In the genomic region with DNA sequence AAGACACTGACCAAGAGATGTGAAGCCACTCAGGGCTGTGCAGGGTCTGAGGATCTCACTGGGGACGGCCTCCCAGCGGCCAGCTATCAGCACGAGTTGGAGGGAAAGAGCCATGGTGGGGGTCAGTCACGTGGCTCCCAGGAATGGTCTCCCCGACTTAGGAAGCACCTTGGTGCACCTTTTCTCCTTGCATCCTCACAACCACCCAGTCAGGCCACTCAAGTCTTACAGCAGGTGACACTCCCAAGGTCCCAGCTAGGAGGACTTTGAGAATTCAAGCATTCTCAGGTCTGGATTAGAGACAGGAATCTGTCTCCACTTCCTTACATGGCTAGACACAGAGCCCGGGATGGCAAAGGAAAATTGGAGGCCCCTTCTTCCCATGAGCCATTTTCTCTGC, we compare ENCODE assay signal across 20 cellular contexts. TPM values are rescaled to one million over a fixed set of nuclear protein-coding genes. Genes with fewer than 3 reads are reported as not detected.
A peak's percentile ranks its signal among the peaks of the same experiment; 100 is the strongest.
DNase-seq lines count a peak whose midpoint lies in the region; ATAC-seq and TF ChIP-seq lines count a peak whose summit lies in the region.
"Had no signal": no experiment of that assay in that cellular context is flagged by ENCODE, and none has a peak within 500 bp of the region (broad histone marks: within the 10 kb centered on the region; RNA-seq: fewer than 3 reads in every experiment).

No MANE protein-coding gene starts in this region.

- no peak overlapping the region for H3K4me2 ChIP-seq in mammary epithelial cell (ENCODE audit: insufficient read depth, low read depth, low read length)
- no peak overlapping the region for H3K4me2 ChIP-seq in mesenchymal stem cell (ENCODE audit: low read length, poor library complexity, severe bottlenecking)
- no peak overlapping the region for H3K4me2 ChIP-seq in hepatocyte
- H3K4me2 ChIP-seq: GM23338 had no signal

- in situ Hi-C loops in mammary epithelial cell (cut with MboI; ENCODE audit: low sequenced_read_pairs in 2 of 2): loop anchor here (10.0 to 25.0 kb wide), 3 partner anchors 107 to 294 kb away; a partner anchor contains a TSS

- H4K91ac ChIP-seq in mesenchymal stem cell (ENCODE audit: low read length): no peak overlapping the region

- no peaks in the 10 kb centered on the region for H3K9me2 ChIP-seq in hepatocyte (replicated peaks; ENCODE audit: insufficient read depth)

- H3K4me1 ChIP-seq in mammary epithelial cell (ENCODE audit: insufficient read depth, low read length) (peaks cover 13% of the 10 kb centered on the region), mesenchymal stem cell (ENCODE audit: control insufficient read depth, insufficient read depth, low read depth, low read length) (peaks cover 24% of the 10 kb centered on the region), hepatocyte (ENCODE audit: insufficient read depth) (peaks cover 11% of the 10 kb centered on the region)

- H3K79me2 ChIP-seq in mammary epithelial cell (ENCODE audit: insufficient read depth, low read length) (peaks cover 49% of the 10 kb centered on the region), hepatocyte (peaks cover 41% of the 10 kb centered on the region)

- CTCF ChIA-PET in MCF 10A (lab: Yijun Ruan, JAX): interaction anchor here (6.7 kb wide), 1 partner anchor 100 kb away, joined by 49 read pairs; no protein-coding TSS in a partner anchor
- CTCF ChIA-PET in mammary epithelial cell (lab: Charles Lee; ENCODE audit: low non-redundant PET): no interaction called here

- no peak overlapping the region for H3K4ac ChIP-seq in mesenchymal stem cell (ENCODE audit: low read depth in 1 of 2, low read length in 2 of 2)

- no peak overlapping the region for H2BK5ac ChIP-seq in mesenchymal stem cell (ENCODE audit: low read depth, low read length, poor library complexity, severe bottlenecking)

- dilution Hi-C loops in mammary epithelial cell (cut with HindIII; ENCODE audit: low sequenced_read_pairs): no loop called here

- WGBS in mammary epithelial cell (ENCODE audit: low coverage, missing lambda C conversion rate): 93% methylated on average over 5 of the region's 6 CpGs
- 88% methylated on average over 6 of the region's 6 CpGs for WGBS in mesenchymal stem cell
- WGBS in hepatocyte (ENCODE audit: low lambda C conversion rate, missing lambda C conversion rate): 91% methylated on average over 6 of the region's 6 CpGs

- H3K14ac ChIP-seq in mesenchymal stem cell (ENCODE audit: low read length in 2 of 2): no peak overlapping the region

- no peak overlapping the region for H2BK120ac ChIP-seq in mesenchymal stem cell (ENCODE audit: low read depth, low read length)

- no peaks in the 10 kb centered on the region for H3K27me3 Mint-ChIP-seq in MCF 10A (ENCODE audit: insufficient read depth, unreplicated experiment)
- H3K27me3 Mint-ChIP-seq in stimulated activated naive B cell treated with anti-CD40 and anti-IgM and Interleukin-4, amounts not matched to agents 10 μg/mL and 1 μg/mL and 100 μg/mL, for 72 hours: no peaks in the 10 kb centered on the region
- H3K27me3 Mint-ChIP-seq in activated T-cell treated with anti-CD3 and anti-CD28 coated beads, Interleukin-2, amount 50 U/mL, for 72 hours (ENCODE audit: low read depth): no peaks in the 10 kb centered on the region
- H3K27me3 Mint-ChIP-seq: activated CD4-positive, alpha-beta T cell treated with anti-CD3 and anti-CD28 coated beads, Interleukin-2, amount 10 ng/mL, durations not matched to agents 7 days and 5 days had no signal

- H3K4me3 ChIP-seq in mammary epithelial cell (replicated peaks in 1 of 3; ENCODE audit: insufficient read depth in 1 of 3, low read depth in 2 of 3, low read length in 3 of 3) (no peak overlapping the region), mesenchymal stem cell (ENCODE audit: insufficient read depth in 1 of 2, low read depth in 1 of 2, low read length in 2 of 2) (no peak overlapping the region), hepatocyte (no peak overlapping the region)
- H3K4me3 ChIP-seq: gastrocnemius medialis, GM23338, thoracic aorta had no signal

- H4K20me1 ChIP-seq in mammary epithelial cell (ENCODE audit: insufficient read depth, low read length) (no peaks in the 10 kb centered on the region), hepatocyte (ENCODE audit: insufficient read depth, poor library complexity, severe bottlenecking) (peaks cover 13% of the 10 kb centered on the region)

- H3K27ac ChIP-seq in mammary epithelial cell (ENCODE audit: insufficient read depth, low read depth, low read length) (no peak overlapping the region), mesenchymal stem cell (ENCODE audit: low read length, poor library complexity, severe bottlenecking) (no peak overlapping the region), hepatocyte (no peak overlapping the region)
- H3K27ac ChIP-seq: dorsolateral prefrontal cortex, thoracic aorta had no signal

- H2AK5ac ChIP-seq in mesenchymal stem cell (ENCODE audit: low read length, severe bottlenecking): no peak overlapping the region

- POLR2A ChIA-PET in MCF 10A (lab: Yijun Ruan, JAX): interaction anchor here (0.9 kb wide), 1 partner anchor 176 kb away, joined by 3 read pairs; no protein-coding TSS in a partner anchor

- H3K18ac ChIP-seq in mesenchymal stem cell (ENCODE audit: low read depth in 1 of 2, low read length in 2 of 2): no peak overlapping the region

- H3K4me1 Mint-ChIP-seq in MCF 10A (ENCODE audit: insufficient read depth, unreplicated experiment): peaks cover 10% of the 10 kb centered on the region
- peaks cover 45 to 50% of the 10 kb centered on the region in 2 donors for H3K4me1 Mint-ChIP-seq in stimulated activated naive B cell treated with anti-CD40 and anti-IgM and Interleukin-4, amounts not matched to agents 10 μg/mL and 1 μg/mL and 100 μg/mL, for 72 hours
- H3K4me1 Mint-ChIP-seq in activated T-cell treated with anti-CD3 and anti-CD28 coated beads, Interleukin-2, amount 50 U/mL, for 72 hours (ENCODE audit: low read depth): peaks cover 54% of the 10 kb centered on the region

- BruUV-seq in MCF 10A (replicated peaks; lab: Mats Ljungman, UMichigan) (no TSS peak), mammary epithelial cell (replicated peaks; lab: Mats Ljungman, UMichigan) (no TSS peak)

- no peak overlapping the region for H4K8ac ChIP-seq in mesenchymal stem cell (ENCODE audit: low read length)

- no peak overlapping the region for H3K23ac ChIP-seq in mesenchymal stem cell (ENCODE audit: low read length in 2 of 2)

- no peak for ATAC-seq in stimulated activated naive B cell treated with anti-CD40 and anti-IgM and Interleukin-4, amounts not matched to agents 10 μg/mL and 1 μg/mL and 100 μg/mL, for 72 hours (replicated peaks)
- no peak for ATAC-seq in activated T-cell treated with anti-CD3 and anti-CD28 coated beads, Interleukin-2, amount 50 U/mL, for 72 hours (replicated peaks in 1 of 2)
- ATAC-seq: gastrocnemius medialis, GM23338 had no signal

- no peak overlapping the region for H3K27ac Mint-ChIP-seq in MCF 10A (ENCODE audit: low read depth, unreplicated experiment)
- H3K27ac Mint-ChIP-seq in stimulated activated naive B cell treated with anti-CD40 and anti-IgM and Interleukin-4, amounts not matched to agents 10 μg/mL and 1 μg/mL and 100 μg/mL, for 72 hours: peak overlapping the region; percentile 84
- H3K27ac Mint-ChIP-seq in activated T-cell treated with anti-CD3 and anti-CD28 coated beads, Interleukin-2, amount 50 U/mL, for 72 hours: no peak overlapping the region
- H3K27ac Mint-ChIP-seq: activated CD4-positive, alpha-beta T cell treated with anti-CD3 and anti-CD28 coated beads, Interleukin-2, amount 10 ng/mL, durations not matched to agents 7 days and 5 days; GM23338 had no signal

- H2BK15ac ChIP-seq in mesenchymal stem cell (ENCODE audit: low read depth, poor library complexity, severe bottlenecking): no peak overlapping the region

- H2BK12ac ChIP-seq in mesenchymal stem cell (ENCODE audit: low read length in 2 of 2): no peak overlapping the region

- no peaks in the 10 kb centered on the region for H3K9me3 Mint-ChIP-seq in MCF 10A (ENCODE audit: unreplicated experiment)
- H3K9me3 Mint-ChIP-seq in stimulated activated naive B cell treated with anti-CD40 and anti-IgM and Interleukin-4, amounts not matched to agents 10 μg/mL and 1 μg/mL and 100 μg/mL, for 72 hours: no peaks in the 10 kb centered on the region
- no peaks in the 10 kb centered on the region for H3K9me3 Mint-ChIP-seq in activated T-cell treated with anti-CD3 and anti-CD28 coated beads, Interleukin-2, amount 50 U/mL, for 72 hours
- H3K9me3 Mint-ChIP-seq: activated CD4-positive, alpha-beta T cell treated with anti-CD3 and anti-CD28 coated beads, Interleukin-2, amount 10 ng/mL, durations not matched to agents 7 days and 5 days; GM23338 had no signal

- no peak for TF ChIP-seq CTCF in MCF 10A (IDR thresholded peaks at IDR 0.05; ENCODE audit: unreplicated experiment)
- TF ChIP-seq CTCF in mammary epithelial cell (conservative IDR thresholded peaks at IDR 0.05 in 1 of 2, IDR thresholded peaks at IDR 0.05 in 1 of 2; ENCODE audit: extremely low read depth in 1 of 2, insufficient read depth in 1 of 2, low read depth in 1 of 2, low read length in 2 of 2): no peak
- no peak for TF ChIP-seq CTCF in hepatocyte (IDR thresholded peaks at IDR 0.05; ENCODE audit: poor library complexity)

- 0 out of 2 replicates have a peak, but pooled peaks have one; percentile 20 for TF ChIP-seq POLR2A in Raji (IDR thresholded peaks at IDR 0.05; ENCODE audit: insufficient read depth, low read depth, low read length)

- no peak overlapping the region for H2AFZ ChIP-seq in mammary epithelial cell (ENCODE audit: low read depth, low read length)
- H2AFZ ChIP-seq in mesenchymal stem cell (ENCODE audit: low read depth, low read length): no peak overlapping the region
- H2AFZ ChIP-seq in hepatocyte: no peak overlapping the region
- H2AFZ ChIP-seq: GM23338 had no signal

- H3K9me3 ChIP-seq in mammary epithelial cell (replicated peaks; ENCODE audit: insufficient read depth, low read length) (no peaks in the 10 kb centered on the region), mesenchymal stem cell (ENCODE audit: control insufficient read depth, low read length) (no peaks in the 10 kb centered on the region), hepatocyte (ENCODE audit: low read depth) (no peaks in the 10 kb centered on the region)
- H3K9me3 ChIP-seq: gastrocnemius medialis, thoracic aorta had no signal

- H3K27me3 ChIP-seq in mammary epithelial cell (ENCODE audit: insufficient read depth, low read length) (no peaks in the 10 kb centered on the region), mesenchymal stem cell (ENCODE audit: control insufficient read depth in 1 of 2, insufficient read depth in 1 of 2, low read length in 2 of 2) (no peaks in the 10 kb centered on the region), hepatocyte (no peaks in the 10 kb centered on the region)
- H3K27me3 ChIP-seq: dorsolateral prefrontal cortex, gastrocnemius medialis had no signal

- H3K4me3 Mint-ChIP-seq in MCF 10A (ENCODE audit: unreplicated experiment): peak overlapping the region; percentile 16
- no peak overlapping the region for H3K4me3 Mint-ChIP-seq in stimulated activated naive B cell treated with anti-CD40 and anti-IgM and Interleukin-4, amounts not matched to agents 10 μg/mL and 1 μg/mL and 100 μg/mL, for 72 hours
- peak overlapping the region in 1 of 2 donors; percentile 8 for H3K4me3 Mint-ChIP-seq in activated T-cell treated with anti-CD3 and anti-CD28 coated beads, Interleukin-2, amount 50 U/mL, for 72 hours

- H3K79me1 ChIP-seq in mesenchymal stem cell (replicated peaks; ENCODE audit: low read length, poor library complexity, severe bottlenecking): peaks cover 45% of the 10 kb centered on the region

- peaks cover 70% of the 10 kb centered on the region for H3K36me3 Mint-ChIP-seq in MCF 10A (ENCODE audit: insufficient read depth, unreplicated experiment)
- H3K36me3 Mint-ChIP-seq in stimulated activated naive B cell treated with anti-CD40 and anti-IgM and Interleukin-4, amounts not matched to agents 10 μg/mL and 1 μg/mL and 100 μg/mL, for 72 hours: peaks cover 43 to 57% of the 10 kb centered on the region in 2 donors
- H3K36me3 Mint-ChIP-seq in activated T-cell treated with anti-CD3 and anti-CD28 coated beads, Interleukin-2, amount 50 U/mL, for 72 hours (ENCODE audit: insufficient read depth in 2 of 2): peaks cover 12 to 33% of the 10 kb centered on the region in 2 donors

- intact Hi-C loops in MCF 10A (cut with micrococcal nuclease): no loop called here
- intact Hi-C loops in mammary epithelial cell (cut with micrococcal nuclease): no loop called here

- peaks cover 13% of the 10 kb centered on the region for H3K36me3 ChIP-seq in mammary epithelial cell (ENCODE audit: insufficient read depth, low read length)
- H3K36me3 ChIP-seq in mesenchymal stem cell (ENCODE audit: control insufficient read depth in 1 of 2, insufficient read depth in 2 of 2, low read depth in 1 of 2, low read length in 2 of 2): peaks cover 65 to 66% of the 10 kb centered on the region in 2 experiments
- no peaks in the 10 kb centered on the region for H3K36me3 ChIP-seq in hepatocyte (replicated peaks; ENCODE audit: insufficient read depth, low read depth)

- no peak for DNase-seq in MCF 10A (ENCODE audit: unreplicated experiment)
- DNase-seq in mammary epithelial cell: no peak
- DNase-seq in mesenchymal stem cell: no peak
- no peak for DNase-seq in stimulated activated naive B cell treated with anti-CD40 and anti-IgM and Interleukin-4, amounts not matched to agents 10 μg/mL and 1 μg/mL and 100 μg/mL, for 72 hours
- no peak for DNase-seq in activated T-cell treated with anti-CD3 and anti-CD28 coated beads, Interleukin-2, amount 50 U/mL, for 72 hours
- no peak for DNase-seq in DMS79 (lab: John Stamatoyannopoulos, UW)
- DNase-seq in hepatocyte (ENCODE audit: low spot score): no peak
- DNase-seq: activated CD4-positive, alpha-beta T cell treated with anti-CD3 and anti-CD28 coated beads, Interleukin-2, amount 10 ng/mL, durations not matched to agents 7 days and 5 days; activated T-cell treated with anti-CD3 and anti-CD28 coated beads, Interleukin-2, amount 50 U/mL, for 1 hour; central memory CD4-positive, alpha-beta T cell; dorsolateral prefrontal cortex; gastrocnemius medialis; mesendoderm; NCI-H1105 treated with DMSO at 0.1 percent for 48 hours; NCI-H2081 treated with DMSO at 0.1 percent for 48 hours; stimulated activated CD4-positive, alpha-beta T cell treated with anti-CD3 and anti-CD28 coated beads, Interleukin-12 subunit alpha, Interleukin-12 subunit beta, amount 100 ng/mL, for 4 hours; stimulated activated CD8-positive, alpha-beta memory T cell treated with anti-CD3 and anti-CD28 coated beads, Interleukin-4, amount 100 ng/mL, for 48 hours had no signal

- H3K9ac ChIP-seq in mammary epithelial cell (ENCODE audit: insufficient read depth, low read length) (no peak overlapping the region), mesenchymal stem cell (ENCODE audit: low read length) (peak overlapping the region; percentile 95)

RNA-seq across cellular contexts. Expression of a gene that starts 2.7 kb away (rescaled TPM):
- 27.4 and 35.7 TPM in 2 replicates for total RNA-seq in MCF 10A (2022)
- total RNA-seq in mammary epithelial cell: 10 to 100 TPM; 16.0 to 38.1 TPM
- 33.8 TPM for polyA plus RNA-seq in mammary epithelial cell
- polyA minus RNA-seq in mammary epithelial cell: 10.6 TPM
- polyA plus RNA-seq in mesenchymal stem cell (2013, experiment 1 of 2): 37.1 TPM
- 38.5 TPM for polyA plus RNA-seq in mesenchymal stem cell (2013, experiment 2 of 2)
- 10 to 100 TPM; 35.4 to 37.1 TPM for total RNA-seq in activated T-cell treated with anti-CD3 and anti-CD28 coated beads, Interleukin-2, amount 50 U/mL, for 72 hours
- 26.4 and 44.4 TPM in 2 replicates for total RNA-seq in hepatocyte
- polyA plus RNA-seq in hepatocyte: 68.6 and 78.7 TPM in 2 replicates

RNA-seq across cellular contexts. Expression of a gene that starts 5.9 kb away (rescaled TPM):
- total RNA-seq in MCF 10A (2022) (37.6 and 48.1 TPM in 2 replicates), mammary epithelial cell (10 to 100 TPM; 26.5 to 49.9 TPM), hepatocyte (36.1 and 41.7 TPM in 2 replicates)
- polyA plus RNA-seq in mammary epithelial cell (23.8 TPM), hepatocyte (53.1 and 77.2 TPM in 2 replicates)
- 38.2 TPM for polyA minus RNA-seq in mammary epithelial cell
- polyA plus RNA-seq in mesenchymal stem cell (2013, experiment 1 of 2): 26.3 TPM
- polyA plus RNA-seq in mesenchymal stem cell (2013, experiment 2 of 2): 26.9 TPM
- total RNA-seq in activated T-cell treated with anti-CD3 and anti-CD28 coated beads, Interleukin-2, amount 50 U/mL, for 72 hours: 100 to 1,000 TPM in 1 of 2 donors, 10 to 100 TPM in 1; 86.4 to 105 TPM

RNA-seq across cellular contexts. Expression of a gene that starts 55.2 kb away (rescaled TPM):
- total RNA-seq in MCF 10A (2022) (82.1 and 83.0 TPM in 2 replicates), mammary epithelial cell (10 to 100 TPM; 23.7 to 79.0 TPM), hepatocyte (28.1 and 32.7 TPM in 2 replicates)
- polyA plus RNA-seq in mammary epithelial cell (33.5 TPM), hepatocyte (64.6 and 68.7 TPM in 2 replicates)
- 61.3 TPM for polyA minus RNA-seq in mammary epithelial cell
- polyA plus RNA-seq in mesenchymal stem cell (2013, experiment 1 of 2): 76.9 TPM
- 76.3 TPM for polyA plus RNA-seq in mesenchymal stem cell (2013, experiment 2 of 2)
- total RNA-seq in activated T-cell treated with anti-CD3 and anti-CD28 coated beads, Interleukin-2, amount 50 U/mL, for 72 hours: 100 to 1,000 TPM; 116 to 121 TPM
